ENCODE assay signal across 8 cellular contexts in the genomic region with DNA sequence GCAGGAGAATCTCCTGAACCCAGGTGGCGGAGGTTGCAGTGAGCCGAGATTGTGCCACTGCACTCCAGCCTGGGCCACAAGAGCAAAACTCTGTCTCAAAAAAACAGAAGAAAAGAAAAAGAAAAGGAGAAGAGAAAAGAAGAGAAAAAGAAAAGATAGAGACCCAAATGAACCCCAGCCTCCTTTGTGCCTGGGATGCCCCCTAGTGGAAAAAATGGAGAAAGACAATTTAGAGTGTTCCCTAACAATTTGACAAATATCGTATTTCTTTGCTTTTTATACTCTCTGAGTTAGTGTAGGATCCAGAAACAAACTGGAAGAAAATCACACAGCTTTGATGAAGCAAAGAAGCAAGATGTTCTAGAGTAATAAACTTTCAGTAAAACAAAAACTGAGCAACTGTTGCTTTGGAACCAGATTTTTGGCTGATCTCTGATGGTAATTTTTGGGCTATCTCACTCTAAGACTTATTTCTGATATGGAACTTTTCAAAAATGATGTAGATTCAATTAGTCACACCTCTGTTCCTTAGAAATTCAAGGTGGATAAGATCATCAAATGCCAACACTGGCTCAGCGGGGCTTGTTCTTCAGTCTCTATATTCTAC. TPM values are rescaled to one million over a fixed set of nuclear protein-coding genes. Genes with fewer than 3 reads are reported as not detected.
DNase-seq lines count a peak whose midpoint lies in the region; ATAC-seq and TF ChIP-seq lines count a peak whose summit lies in the region.

No MANE protein-coding gene starts in this region.

- H3K36me3 Mint-ChIP-seq in WTC11 (peaks cover 11% of the 10 kb centered on the region), T-helper 17 cell (ENCODE audit: low read depth) (no peaks in the 10 kb centered on the region)

- DNase-seq in DMS53 (lab: John Stamatoyannopoulos, UW) (peak; percentile 63), HuH-7 (ENCODE audit: low spot score) (peak; percentile 37), WTC11 (ENCODE audit: low spot score) (no peak), myocyte (ENCODE audit: low read depth) (peak; percentile 53), T-helper 17 cell (no peak), sciatic nerve (ENCODE audit: low spot score) (no peak)

- no peak for ATAC-seq in WTC11
- ATAC-seq in T-helper 17 cell: no peak
- no peak for ATAC-seq in sciatic nerve
- ATAC-seq in GM19452 (IDR thresholded peaks at IDR 0.05; ENCODE audit: unreplicated experiment): no peak
- no peak for ATAC-seq in HG02840 (IDR thresholded peaks at IDR 0.05; ENCODE audit: low FRiP score, unreplicated experiment)

- peaks cover 4% of the 10 kb centered on the region; the same call in 1 of the 2 replicates for H3K27me3 Mint-ChIP-seq in WTC11 (ENCODE audit: low read depth)
- peaks cover 28% of the 10 kb centered on the region for H3K27me3 Mint-ChIP-seq in T-helper 17 cell

- TF ChIP-seq CTCF in WTC11 (IDR thresholded peaks at IDR 0.05): peak; percentile 85

- intact Hi-C loops in sciatic nerve (cut with DNase I): no loop called here

- H3K4me1 Mint-ChIP-seq in WTC11 (no peaks in the 10 kb centered on the region), T-helper 17 cell (peaks cover 3% of the 10 kb centered on the region)

- peaks cover 41% of the 10 kb centered on the region for H3K9me3 Mint-ChIP-seq in WTC11

- CTCF ChIA-PET in WTC11 (lab: Charles Lee): interaction anchor here (0.6 to 1.9 kb wide), 9 partner anchors 9 to 712 kb away, joined by 3 to 8 read pairs (median 5); partner anchors contain the start of gene PRKAB1

- H3K4me3 Mint-ChIP-seq in WTC11: no peak overlapping the region
- no peak overlapping the region for H3K4me3 Mint-ChIP-seq in T-helper 17 cell

- H3K9me3 ChIP-seq in T-helper 17 cell (ENCODE audit: control insufficient read depth, low read length, poor library complexity, severe bottlenecking): no peaks in the 10 kb centered on the region

- no peak overlapping the region for H3K27ac Mint-ChIP-seq in WTC11
- no peak overlapping the region for H3K27ac Mint-ChIP-seq in T-helper 17 cell

- POLR2A ChIA-PET in WTC11 (lab: Charles Lee): interaction anchor here (0.6 kb wide), 2 partner anchors 17 to 531 kb away, joined by 3 to 4 read pairs; no protein-coding TSS in a partner anchor

TF ChIP-seq in WTC11, 78 proteins besides CTCF, POLR2A, EP300 and RAD21:
- TF ChIP-seq ZNF232 (CRISPR knock-in tag; IDR thresholded peaks at IDR 0.05) (no peak), IRF2 (CRISPR knock-in tag; IDR thresholded peaks at IDR 0.05; ENCODE audit: borderline replicate concordance, low read depth) (no peak), GABPB1 (CRISPR knock-in tag; IDR thresholded peaks at IDR 0.05) (no peak), PRDM15 (CRISPR knock-in tag; IDR thresholded peaks at IDR 0.05) (no peak), ZBTB21 (CRISPR knock-in tag; IDR thresholded peaks at IDR 0.05; ENCODE audit: borderline replicate concordance) (no peak), NR3C1 (CRISPR knock-in tag; conservative IDR thresholded peaks at IDR 0.05; ENCODE audit: low read depth) (no peak), RELA (CRISPR knock-in tag; IDR thresholded peaks at IDR 0.05; ENCODE audit: borderline replicate concordance) (no peak), ATF1 (CRISPR knock-in tag; IDR thresholded peaks at IDR 0.05) (no peak), ZNF671 (CRISPR knock-in tag; IDR thresholded peaks at IDR 0.05) (no peak), ZNF423 (CRISPR knock-in tag; IDR thresholded peaks at IDR 0.05) (no peak), ESRRA (CRISPR knock-in tag; IDR thresholded peaks at IDR 0.05; ENCODE audit: borderline replicate concordance) (no peak), GRHL2 (CRISPR knock-in tag; IDR thresholded peaks at IDR 0.05; ENCODE audit: insufficient replicate concordance, severe bottlenecking) (no peak), OVOL2 (CRISPR knock-in tag; IDR thresholded peaks at IDR 0.05; ENCODE audit: borderline replicate concordance) (no peak), CREM (CRISPR knock-in tag; IDR thresholded peaks at IDR 0.05) (no peak), SMAD4 (CRISPR knock-in tag; IDR thresholded peaks at IDR 0.05) (no peak), NFE2L1 (CRISPR knock-in tag; IDR thresholded peaks at IDR 0.05) (no peak)
- TF ChIP-seq, protein P1, sequence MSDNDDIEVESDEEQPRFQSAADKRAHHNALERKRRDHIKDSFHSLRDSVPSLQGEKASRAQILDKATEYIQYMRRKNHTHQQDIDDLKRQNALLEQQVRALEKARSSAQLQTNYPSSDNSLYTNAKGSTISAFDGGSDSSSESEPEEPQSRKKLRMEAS (CRISPR knock-in tag; IDR thresholded peaks at IDR 0.05): no peak
- TF ChIP-seq, protein P2, sequence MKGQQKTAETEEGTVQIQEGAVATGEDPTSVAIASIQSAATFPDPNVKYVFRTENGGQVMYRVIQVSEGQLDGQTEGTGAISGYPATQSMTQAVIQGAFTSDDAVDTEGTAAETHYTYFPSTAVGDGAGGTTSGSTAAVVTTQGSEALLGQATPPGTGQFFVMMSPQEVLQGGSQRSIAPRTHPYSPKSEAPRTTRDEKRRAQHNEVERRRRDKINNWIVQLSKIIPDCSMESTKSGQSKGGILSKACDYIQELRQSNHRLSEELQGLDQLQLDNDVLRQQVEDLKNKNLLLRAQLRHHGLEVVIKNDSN (CRISPR knock-in tag; IDR thresholded peaks at IDR 0.05): no peak
- TF ChIP-seq, protein P3, sequence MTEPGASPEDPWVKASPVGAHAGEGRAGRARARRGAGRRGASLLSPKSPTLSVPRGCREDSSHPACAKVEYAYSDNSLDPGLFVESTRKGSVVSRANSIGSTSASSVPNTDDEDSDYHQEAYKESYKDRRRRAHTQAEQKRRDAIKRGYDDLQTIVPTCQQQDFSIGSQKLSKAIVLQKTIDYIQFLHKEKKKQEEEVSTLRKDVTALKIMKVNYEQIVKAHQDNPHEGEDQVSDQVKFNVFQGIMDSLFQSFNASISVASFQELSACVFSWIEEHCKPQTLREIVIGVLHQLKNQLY (CRISPR knock-in tag; IDR thresholded peaks at IDR 0.05): no peak
- TF ChIP-seq, protein P4, sequence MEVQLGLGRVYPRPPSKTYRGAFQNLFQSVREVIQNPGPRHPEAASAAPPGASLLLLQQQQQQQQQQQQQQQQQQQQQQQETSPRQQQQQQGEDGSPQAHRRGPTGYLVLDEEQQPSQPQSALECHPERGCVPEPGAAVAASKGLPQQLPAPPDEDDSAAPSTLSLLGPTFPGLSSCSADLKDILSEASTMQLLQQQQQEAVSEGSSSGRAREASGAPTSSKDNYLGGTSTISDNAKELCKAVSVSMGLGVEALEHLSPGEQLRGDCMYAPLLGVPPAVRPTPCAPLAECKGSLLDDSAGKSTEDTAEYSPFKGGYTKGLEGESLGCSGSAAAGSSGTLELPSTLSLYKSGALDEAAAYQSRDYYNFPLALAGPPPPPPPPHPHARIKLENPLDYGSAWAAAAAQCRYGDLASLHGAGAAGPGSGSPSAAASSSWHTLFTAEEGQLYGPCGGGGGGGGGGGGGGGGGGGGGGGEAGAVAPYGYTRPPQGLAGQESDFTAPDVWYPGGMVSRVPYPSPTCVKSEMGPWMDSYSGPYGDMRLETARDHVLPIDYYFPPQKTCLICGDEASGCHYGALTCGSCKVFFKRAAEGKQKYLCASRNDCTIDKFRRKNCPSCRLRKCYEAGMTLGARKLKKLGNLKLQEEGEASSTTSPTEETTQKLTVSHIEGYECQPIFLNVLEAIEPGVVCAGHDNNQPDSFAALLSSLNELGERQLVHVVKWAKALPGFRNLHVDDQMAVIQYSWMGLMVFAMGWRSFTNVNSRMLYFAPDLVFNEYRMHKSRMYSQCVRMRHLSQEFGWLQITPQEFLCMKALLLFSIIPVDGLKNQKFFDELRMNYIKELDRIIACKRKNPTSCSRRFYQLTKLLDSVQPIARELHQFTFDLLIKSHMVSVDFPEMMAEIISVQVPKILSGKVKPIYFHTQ (CRISPR knock-in tag; IDR thresholded peaks at IDR 0.05): no peak

RNA-seq across cellular contexts. Expression of gene PRKAB1, which starts 18.6 kb away (rescaled TPM):
- total RNA-seq in WTC11 (2021): 26.2 to 32.3 TPM (median 26.4 TPM) in 3 replicates
- total RNA-seq in myocyte: 16.6 and 17.3 TPM in 2 replicates
- polyA plus RNA-seq in myocyte (2012): 26.2 TPM
- total RNA-seq in T-helper 17 cell: 10 to 100 TPM; 20.4 to 28.2 TPM
- 31.7 TPM for total RNA-seq in sciatic nerve

RNA-seq across cellular contexts. Expression of gene TMEM233, which starts 55.7 kb away (rescaled TPM):
- total RNA-seq in WTC11 (2021) (0.16 to 0.28 TPM in 2 of 3 replicates, not detected in the other), myocyte (5.4 and 7.2 TPM in 2 replicates), T-helper 17 cell (not detected), sciatic nerve (0.53 TPM)
- 5.9 TPM for polyA plus RNA-seq in myocyte (2012)

Comparison
In these comparisons a context has a peak if more than half of its experiments do, and no peak if none do; other contexts are left out.
1. DNase-seq: peak in DMS53 (single experiment), HuH-7 (single experiment) and myocyte (single experiment); none in WTC11 (single experiment), T-helper 17 cell (0 of 3) and sciatic nerve (single experiment).